Comparison of ENCODE assay signal across 18 cellular contexts in the genomic region with DNA sequence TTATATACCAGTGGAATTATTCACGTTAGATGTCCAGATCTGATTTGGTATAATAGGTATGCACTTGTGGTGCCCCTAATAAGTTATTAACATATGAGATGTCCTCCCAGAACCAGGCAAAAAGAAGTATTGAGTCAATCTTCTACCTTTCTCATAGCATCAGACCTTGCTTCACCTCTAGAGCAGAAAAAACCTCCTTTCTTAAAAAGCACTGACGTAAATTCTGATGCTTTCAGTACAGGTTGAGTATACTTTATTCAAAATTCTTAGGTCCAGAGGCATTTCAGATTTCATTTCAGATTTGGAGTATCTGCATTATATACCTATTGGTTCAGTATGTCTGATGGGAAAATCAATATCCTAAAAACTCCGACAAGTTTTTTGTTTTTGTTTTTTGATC. TPM values are rescaled to one million over a fixed set of nuclear protein-coding genes. Genes with fewer than 3 reads are reported as not detected.
DNase-seq lines count a peak whose midpoint lies in the region; ATAC-seq and TF ChIP-seq lines count a peak whose summit lies in the region.
"Had no signal": no experiment of that assay in that cellular context is flagged by ENCODE, and none has a peak within 500 bp of the region (broad histone marks: within the 10 kb centered on the region; RNA-seq: fewer than 3 reads in every experiment).

No MANE protein-coding gene starts in this region.

- no peak for TF ChIP-seq CTCF in neural progenitor cell (IDR thresholded peaks at IDR 0.05)

- peak overlapping the region; percentile 20 for H3K4me2 ChIP-seq in neural progenitor cell
- H3K4me2 ChIP-seq: GM23338 had no signal

- no peak overlapping the region for H2AFZ ChIP-seq in neural progenitor cell (replicated peaks)
- H2AFZ ChIP-seq: GM23338 had no signal

- intact Hi-C loops in activated T-helper 2 cell treated with anti-CD3 and anti-CD28 coated beads, Interferon-gamma antibody, Interleukin-2, Interleukin-4, amounts not matched to agents 10 μg/mL and 5 μg/mL and 100 μg/mL, durations not matched to agents 14 hours and 24 hours and 36 hours (cut with micrococcal nuclease), result loop anchor here (10.0 kb wide), 1 partner anchor 278 kb away; no protein-coding TSS in a partner anchor

- H3K4me3 Mint-ChIP-seq in T-helper 2 cell treated with Interferon-gamma antibody and Interleukin-4, amounts not matched to agents 5 μg/mL and 100 μg/mL, for 36 hours, result peak overlapping the region; percentile 6
- H3K4me3 Mint-ChIP-seq in activated naive CD4-positive, alpha-beta T cell treated with anti-CD3 and anti-CD28 coated beads, Interleukin-2, amount 50 U/mL, for 24 hours, result peak overlapping the region; percentile 79
- H3K4me3 Mint-ChIP-seq in activated T-helper 2 cell treated with anti-CD3 and anti-CD28 coated beads, Interferon-gamma antibody, Interleukin-2, Interleukin-4, amounts not matched to agents 10 μg/mL and 5 μg/mL and 100 μg/mL, durations not matched to agents 14 hours and 24 hours and 36 hours (ENCODE audit: low read depth), result no peak overlapping the region
- no peak overlapping the region for H3K4me3 Mint-ChIP-seq in neural progenitor cell
- H3K4me3 Mint-ChIP-seq: GM23338, IgD-negative memory B cell had no signal

- no peaks in the 10 kb centered on the region for H3K36me3 ChIP-seq in neural progenitor cell

- no peak overlapping the region for H3K27ac ChIP-seq in neural progenitor cell

- H3K4me3 ChIP-seq in neural progenitor cell, result no peak overlapping the region
- H3K4me3 ChIP-seq: GM23338 had no signal

- H3F3A ChIP-seq in neural progenitor cell (ENCODE audit: low read depth), result no peaks in the 10 kb centered on the region

- H4K20me1 ChIP-seq in neural progenitor cell (ENCODE audit: low read depth), result peaks cover 5% of the 10 kb centered on the region

- no peaks in the 10 kb centered on the region for H3K79me2 ChIP-seq in neural progenitor cell (ENCODE audit: low read depth)

- no peaks in the 10 kb centered on the region for H3K9me3 Mint-ChIP-seq in T-helper 2 cell treated with Interferon-gamma antibody and Interleukin-4, amounts not matched to agents 5 μg/mL and 100 μg/mL, for 36 hours
- peaks cover 4% of the 10 kb centered on the region for H3K9me3 Mint-ChIP-seq in activated naive CD4-positive, alpha-beta T cell treated with anti-CD3 and anti-CD28 coated beads, Interleukin-2, amount 50 U/mL, for 24 hours
- no peaks in the 10 kb centered on the region for H3K9me3 Mint-ChIP-seq in activated T-helper 2 cell treated with anti-CD3 and anti-CD28 coated beads, Interferon-gamma antibody, Interleukin-2, Interleukin-4, amounts not matched to agents 10 μg/mL and 5 μg/mL and 100 μg/mL, durations not matched to agents 14 hours and 24 hours and 36 hours
- H3K9me3 Mint-ChIP-seq in neural progenitor cell, result no peaks in the 10 kb centered on the region
- H3K9me3 Mint-ChIP-seq: GM23338, IgD-negative memory B cell had no signal

- H3K27me3 Mint-ChIP-seq in T-helper 2 cell treated with Interferon-gamma antibody and Interleukin-4, amounts not matched to agents 5 μg/mL and 100 μg/mL, for 36 hours (ENCODE audit: low read depth), result no peaks in the 10 kb centered on the region
- no peaks in the 10 kb centered on the region for H3K27me3 Mint-ChIP-seq in activated naive CD4-positive, alpha-beta T cell treated with anti-CD3 and anti-CD28 coated beads, Interleukin-2, amount 50 U/mL, for 24 hours
- H3K27me3 Mint-ChIP-seq in activated T-helper 2 cell treated with anti-CD3 and anti-CD28 coated beads, Interferon-gamma antibody, Interleukin-2, Interleukin-4, amounts not matched to agents 10 μg/mL and 5 μg/mL and 100 μg/mL, durations not matched to agents 14 hours and 24 hours and 36 hours (ENCODE audit: low read depth), result no peaks in the 10 kb centered on the region
- peaks cover 3% of the 10 kb centered on the region for H3K27me3 Mint-ChIP-seq in neural progenitor cell (ENCODE audit: insufficient read depth, low read depth)

- H3K9me3 ChIP-seq in neural progenitor cell (ENCODE audit: low read depth), result no peaks in the 10 kb centered on the region

- H3K9ac ChIP-seq in neural progenitor cell, result no peak overlapping the region

- DNase-seq in T-helper 2 cell treated with Interferon-gamma antibody and Interleukin-4, amounts not matched to agents 5 μg/mL and 100 μg/mL, for 36 hours (ENCODE audit: low spot score), result no peak
- DNase-seq in T-helper 2 cell (no peak), neural progenitor cell (ENCODE audit: low spot score) (no peak), NCI-H1417 treated with DMSO at 0.1 percent for 48 hours (lab: John Stamatoyannopoulos, UW) (no peak)
- no peak for DNase-seq in activated naive CD4-positive, alpha-beta T cell (lab: John Stamatoyannopoulos, UW)
- DNase-seq in activated T-helper 2 cell treated with anti-CD3 and anti-CD28 coated beads, Interferon-gamma antibody, Interleukin-2, Interleukin-4, amounts not matched to agents 10 μg/mL and 5 μg/mL and 100 μg/mL, durations not matched to agents 14 hours and 24 hours and 36 hours (ENCODE audit: low spot score), result no peak
- DNase-seq: 8988T, C1 segment of cervical spinal cord, DMS53, MV-4-11, NCI-H1436 treated with DMSO at 0.1 percent for 48 hours, NCI-H2081, NCI-H510A treated with DMSO at 0.1 percent for 48 hours had no signal

- peaks cover 26% of the 10 kb centered on the region for H3K4me1 ChIP-seq in neural progenitor cell

- no peak overlapping the region for H3K27ac Mint-ChIP-seq in T-helper 2 cell treated with Interferon-gamma antibody and Interleukin-4, amounts not matched to agents 5 μg/mL and 100 μg/mL, for 36 hours
- peak overlapping the region; percentile 93 for H3K27ac Mint-ChIP-seq in activated naive CD4-positive, alpha-beta T cell treated with anti-CD3 and anti-CD28 coated beads, Interleukin-2, amount 50 U/mL, for 24 hours
- H3K27ac Mint-ChIP-seq in activated T-helper 2 cell treated with anti-CD3 and anti-CD28 coated beads, Interferon-gamma antibody, Interleukin-2, Interleukin-4, amounts not matched to agents 10 μg/mL and 5 μg/mL and 100 μg/mL, durations not matched to agents 14 hours and 24 hours and 36 hours, result peak overlapping the region; percentile 22
- no peak overlapping the region for H3K27ac Mint-ChIP-seq in neural progenitor cell
- H3K27ac Mint-ChIP-seq: GM23338 had no signal

- peaks cover 79% of the 10 kb centered on the region for H3K4me1 Mint-ChIP-seq in T-helper 2 cell treated with Interferon-gamma antibody and Interleukin-4, amounts not matched to agents 5 μg/mL and 100 μg/mL, for 36 hours (ENCODE audit: low read depth)
- peaks cover 93% of the 10 kb centered on the region for H3K4me1 Mint-ChIP-seq in activated naive CD4-positive, alpha-beta T cell treated with anti-CD3 and anti-CD28 coated beads, Interleukin-2, amount 50 U/mL, for 24 hours
- H3K4me1 Mint-ChIP-seq in activated T-helper 2 cell treated with anti-CD3 and anti-CD28 coated beads, Interferon-gamma antibody, Interleukin-2, Interleukin-4, amounts not matched to agents 10 μg/mL and 5 μg/mL and 100 μg/mL, durations not matched to agents 14 hours and 24 hours and 36 hours (ENCODE audit: low read depth), result peaks cover 79% of the 10 kb centered on the region
- peaks cover 53% of the 10 kb centered on the region for H3K4me1 Mint-ChIP-seq in neural progenitor cell

- peaks cover 35% of the 10 kb centered on the region for H3K36me3 Mint-ChIP-seq in T-helper 2 cell treated with Interferon-gamma antibody and Interleukin-4, amounts not matched to agents 5 μg/mL and 100 μg/mL, for 36 hours (ENCODE audit: low read depth)
- peaks cover 18% of the 10 kb centered on the region for H3K36me3 Mint-ChIP-seq in activated naive CD4-positive, alpha-beta T cell treated with anti-CD3 and anti-CD28 coated beads, Interleukin-2, amount 50 U/mL, for 24 hours
- peaks cover 35% of the 10 kb centered on the region for H3K36me3 Mint-ChIP-seq in activated T-helper 2 cell treated with anti-CD3 and anti-CD28 coated beads, Interferon-gamma antibody, Interleukin-2, Interleukin-4, amounts not matched to agents 10 μg/mL and 5 μg/mL and 100 μg/mL, durations not matched to agents 14 hours and 24 hours and 36 hours (ENCODE audit: low read depth)
- peaks cover 31% of the 10 kb centered on the region for H3K36me3 Mint-ChIP-seq in neural progenitor cell

- no peak for ATAC-seq in HG03342 (IDR thresholded peaks at IDR 0.05; ENCODE audit: unreplicated experiment)
- ATAC-seq: Panc1 had no signal

- no peaks in the 10 kb centered on the region for H3K27me3 ChIP-seq in neural progenitor cell

RNA-seq across cellular contexts. Expression of a gene that starts 22.4 kb away (rescaled TPM):
- total RNA-seq in activated T-helper 2 cell treated with anti-CD3 and anti-CD28 coated beads, Interferon-gamma antibody, Interleukin-2, Interleukin-4, amounts not matched to agents 10 μg/mL and 5 μg/mL and 100 μg/mL, durations not matched to agents 14 hours and 24 hours and 36 hours, result 74.0 and 77.0 TPM in 2 replicates
- 15.0 and 19.4 TPM in 2 replicates for total RNA-seq in neural progenitor cell (ENCODE audit: low replicate concordance)

Comparison
In these comparisons a context has a peak if more than half of its experiments do, and no peak if none do; other contexts are left out.
1. H3K27ac Mint-ChIP-seq: peak in activated naive CD4-positive, alpha-beta T cell treated with anti-CD3 and anti-CD28 coated beads, Interleukin-2, amount 50 U/mL, for 24 hours (single experiment) and activated T-helper 2 cell treated with anti-CD3 and anti-CD28 coated beads, Interferon-gamma antibody, Interleukin-2, Interleukin-4, amounts not matched to agents 10 μg/mL and 5 μg/mL and 100 μg/mL, durations not matched to agents 14 hours and 24 hours and 36 hours (single experiment); none in T-helper 2 cell treated with Interferon-gamma antibody and Interleukin-4, amounts not matched to agents 5 μg/mL and 100 μg/mL, for 36 hours (single experiment) and neural progenitor cell (single experiment).
2. H3K4me3 Mint-ChIP-seq: peak in T-helper 2 cell treated with Interferon-gamma antibody and Interleukin-4, amounts not matched to agents 5 μg/mL and 100 μg/mL, for 36 hours (single experiment) and activated naive CD4-positive, alpha-beta T cell treated with anti-CD3 and anti-CD28 coated beads, Interleukin-2, amount 50 U/mL, for 24 hours (single experiment); none in activated T-helper 2 cell treated with anti-CD3 and anti-CD28 coated beads, Interferon-gamma antibody, Interleukin-2, Interleukin-4, amounts not matched to agents 10 μg/mL and 5 μg/mL and 100 μg/mL, durations not matched to agents 14 hours and 24 hours and 36 hours (single experiment) and neural progenitor cell (single experiment).